ENCODE assay signal across 8 cellular contexts in the genomic region with DNA sequence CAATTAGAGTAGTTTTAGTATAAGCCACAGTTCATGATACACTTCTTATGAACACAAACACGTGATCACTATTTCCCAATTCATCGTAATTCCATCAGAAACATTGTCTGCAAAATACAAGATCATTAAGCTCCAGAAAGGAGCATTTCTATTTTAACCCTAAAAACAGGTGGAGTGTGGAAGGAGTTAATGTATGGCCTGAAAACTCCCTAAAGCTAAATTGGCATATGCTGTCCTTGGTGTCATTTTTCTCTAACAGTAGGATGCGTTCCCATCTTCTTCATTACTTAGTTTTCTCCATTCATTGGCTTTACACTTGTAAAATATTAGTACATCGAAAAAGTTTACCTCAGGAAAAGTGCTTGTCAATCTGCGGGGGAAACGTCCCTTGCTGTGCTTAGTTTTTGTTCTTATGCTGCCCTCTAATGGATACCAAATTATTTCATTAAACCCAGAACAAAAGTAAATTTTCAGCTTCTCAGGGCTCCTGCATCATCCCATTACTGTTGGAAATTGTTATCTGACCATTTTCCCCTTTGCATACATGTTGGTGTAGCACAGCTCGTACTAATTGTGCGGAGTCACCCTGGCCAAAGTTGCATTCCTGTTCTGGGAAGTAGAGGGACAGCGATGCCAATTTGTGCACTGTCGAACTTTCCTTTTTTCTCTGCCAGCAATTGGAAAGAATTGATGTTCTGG.
DNase-seq lines count a peak whose midpoint lies in the region; ATAC-seq, FAIRE-seq and TF ChIP-seq lines count a peak whose summit lies in the region.

No MANE protein-coding gene starts in this region.

- H2BK5ac ChIP-seq in H9 (ENCODE audit: insufficient read length, low read length), result no peak overlapping the region
- no peak overlapping the region for H2BK5ac ChIP-seq in trophoblast cell (ENCODE audit: low read depth, low read length, poor library complexity)

- no peak overlapping the region for H2BK120ac ChIP-seq in H9 (ENCODE audit: low read depth, low read length, poor library complexity, severe bottlenecking)
- H2BK120ac ChIP-seq in trophoblast cell (ENCODE audit: insufficient read depth, low read length, poor library complexity), result no peak overlapping the region

- H4K8ac ChIP-seq in H9 (replicated peaks; ENCODE audit: insufficient read length, low read depth, low read length) (no peak overlapping the region), trophoblast cell (ENCODE audit: low read depth, low read length) (no peak overlapping the region)

- peak; percentile 83 for TF ChIP-seq CTCF in A549 (IDR thresholded peaks at IDR 0.05)
- TF ChIP-seq CTCF in H9 (conservative IDR thresholded peaks at IDR 0.05), result peak; percentile 69

- H4K91ac ChIP-seq in H9 (ENCODE audit: insufficient read length, low read depth, low read length) (no peak overlapping the region), trophoblast cell (ENCODE audit: low read depth, low read length) (no peak overlapping the region)

- H3K4me2 ChIP-seq in A549 (peak overlapping the region; percentile 35; the same call in 2 of the 3 replicates), H9 (ENCODE audit: insufficient read depth, insufficient read length, low read length) (no peak overlapping the region), trophoblast cell (ENCODE audit: low read length) (no peak overlapping the region)

- H3K23ac ChIP-seq in H9 (ENCODE audit: insufficient read length, low read depth, low read length) (no peak overlapping the region), trophoblast cell (ENCODE audit: low read length) (no peak overlapping the region)

- no peaks in the 10 kb centered on the region for H3K9me3 ChIP-seq in A549
- H3K9me3 ChIP-seq in H9 (ENCODE audit: control insufficient read depth, low read depth, low read length), result no peaks in the 10 kb centered on the region
- H3K9me3 ChIP-seq in trophoblast cell (ENCODE audit: insufficient read depth, low read depth, low read length), result no peaks in the 10 kb centered on the region

- H3K27ac ChIP-seq in A549, result no peak overlapping the region
- H3K27ac ChIP-seq in H9 (ENCODE audit: insufficient read length, low read depth, low read length), result no peak overlapping the region
- no peak overlapping the region for H3K27ac ChIP-seq in trophoblast cell (ENCODE audit: low read depth, low read length)

- POLR2A ChIA-PET in A549 (lab: Yijun Ruan, JAX), result interaction anchor here (0.6 to 2.0 kb wide), 3 partner anchors 247 to 400 kb away, joined by 3 to 10 read pairs (median 7); no protein-coding TSS in a partner anchor

- no peak overlapping the region for H2BK20ac ChIP-seq in H9 (ENCODE audit: low read depth, low read length, poor library complexity, severe bottlenecking)

- H3K27me3 Mint-ChIP-seq in H9 (ENCODE audit: low read depth), result no peaks in the 10 kb centered on the region

- no peak for TF ChIP-seq POLR2A in A549 (IDR thresholded peaks at IDR 0.05; ENCODE audit: low read length)

- H3K9me3 Mint-ChIP-seq in H9, result no peaks in the 10 kb centered on the region

- no peaks in the 10 kb centered on the region for H3K36me3 Mint-ChIP-seq in H9 (ENCODE audit: insufficient read depth in 1 of 3, low read depth in 3 of 3)

- FAIRE-seq in A549 (lab: Jason Lieb, UNC) (no peak), TTC549 (lab: Jason Lieb, UNC) (peak; percentile 58)

- H4K12ac ChIP-seq in trophoblast cell (ENCODE audit: low read depth, low read length), result no peak overlapping the region

- no peaks in the 10 kb centered on the region for H3K36me3 ChIP-seq in trophoblast cell (ENCODE audit: control insufficient read depth in 1 of 2, insufficient read depth in 2 of 2, low read length in 2 of 2)

- H3K14ac ChIP-seq in H9 (ENCODE audit: insufficient read depth, low read length) (no peak overlapping the region), trophoblast cell (ENCODE audit: low read length) (no peak overlapping the region)

- peaks cover 50 to 65% of the 10 kb centered on the region in 2 experiments for H3K4me1 Mint-ChIP-seq in H9

- H3K56ac ChIP-seq in H9 (ENCODE audit: insufficient read length, low read depth, low read length), result no peak overlapping the region

- 33% methylated on average over 10 of the region's 10 CpGs for WGBS in A549 (ENCODE audit: missing lambda C conversion rate)
- WGBS in H9 (ENCODE audit: extremely low coverage, insufficient read length, low lambda C conversion rate), result no CpG with 5 or more reads among the region's 10 CpGs
- no CpG with 5 or more reads among the region's 10 CpGs for WGBS in trophoblast cell (ENCODE audit: extremely low coverage, insufficient coverage, insufficient read length)

- DNase-seq in A549 (ENCODE audit: low read depth in 1 of 2, low spot score in 1 of 2) (peak; percentile 15 to 67), GDM1 (lab: John Stamatoyannopoulos, UW) (peak; percentile 1), H9 (no peak), NAMALWA (ENCODE audit: low spot score) (peak; percentile 55), fibroblast of peridontal ligament (ENCODE audit: extremely low read depth) (peak; percentile 81), trophoblast cell (peak; percentile 1 to 59), ecto neural progenitor cell (ENCODE audit: low spot score) (no peak)

- H3K79me2 ChIP-seq in H9 (ENCODE audit: insufficient read depth, low read length) (no peaks in the 10 kb centered on the region), trophoblast cell (ENCODE audit: control insufficient read depth, insufficient read depth, low read length, poor library complexity) (no peaks in the 10 kb centered on the region)

- peak; percentile 90 to 91 for TF ChIP-seq RAD21 in A549 (conservative IDR thresholded peaks at IDR 0.05 in 1 of 2, IDR thresholded peaks at IDR 0.05 in 1 of 2)

- no peak overlapping the region for H3K4me3 ChIP-seq in A549
- H3K4me3 ChIP-seq in trophoblast cell (ENCODE audit: low read depth, low read length), result no peak overlapping the region

- H4K20me1 ChIP-seq in H9 (ENCODE audit: control insufficient read depth, insufficient read depth, insufficient read length), result no peaks in the 10 kb centered on the region

- H2AFZ ChIP-seq in H9 (ENCODE audit: low read length), result no peak overlapping the region
- H2AFZ ChIP-seq in trophoblast cell (ENCODE audit: insufficient read depth, low read length, poor library complexity), result no peak overlapping the region

- CTCF ChIA-PET in A549 (lab: Yijun Ruan, JAX), result interaction anchor here (0.6 to 4.8 kb wide), 31 partner anchors 9 to 747 kb away, joined by 3 to 37 read pairs (median 3); a partner anchor contains a TSS

- H3K9ac ChIP-seq in H9 (ENCODE audit: extremely low read depth, insufficient read length, low read length) (no peak overlapping the region), trophoblast cell (ENCODE audit: low read length) (no peak overlapping the region)

- H3K79me1 ChIP-seq in H9 (ENCODE audit: insufficient read depth, low read depth, low read length, poor library complexity, severe bottlenecking), result no peaks in the 10 kb centered on the region
- no peaks in the 10 kb centered on the region for H3K79me1 ChIP-seq in trophoblast cell (ENCODE audit: low read length)

- no peaks in the 10 kb centered on the region for H3K27me3 ChIP-seq in H9 (ENCODE audit: insufficient read depth, low read length)
- no peaks in the 10 kb centered on the region for H3K27me3 ChIP-seq in trophoblast cell (ENCODE audit: insufficient read depth, low read length)

- peak; percentile 70 to 89; a peak in 3 of 6 replicates for ATAC-seq in A549

- H3K18ac ChIP-seq in H9 (ENCODE audit: insufficient read length, low read depth, low read length) (no peak overlapping the region), trophoblast cell (ENCODE audit: low read length) (no peak overlapping the region)

- H3K23me2 ChIP-seq in H9 (ENCODE audit: insufficient read length, low read depth, low read length, poor library complexity, severe bottlenecking), result no peaks in the 10 kb centered on the region

- no peak overlapping the region for H3K4me3 Mint-ChIP-seq in H9

- H3T11ph ChIP-seq in H9 (ENCODE audit: low read length), result no peak overlapping the region

- no peak overlapping the region for H3K4ac ChIP-seq in H9 (ENCODE audit: low read depth, low read length)
- no peak overlapping the region for H3K4ac ChIP-seq in trophoblast cell (ENCODE audit: low read depth, low read length)

- TF ChIP-seq EP300 in A549 (IDR thresholded peaks at IDR 0.05), result no peak

- H3K4me1 ChIP-seq in A549 (no peaks in the 10 kb centered on the region), H9 (ENCODE audit: insufficient read depth, low read length) (peaks cover 7% of the 10 kb centered on the region), trophoblast cell (ENCODE audit: control insufficient read depth in 1 of 2, insufficient read depth in 2 of 2, low read length in 2 of 2) (no peaks in the 10 kb centered on the region)

- H2BK15ac ChIP-seq in H9 (ENCODE audit: low read depth, low read length), result no peak overlapping the region

- H4K5ac ChIP-seq in H9 (ENCODE audit: insufficient read length, low read depth, low read length), result no peak overlapping the region

- peak overlapping the region; percentile 63 to 78 (median 74); a peak in 3 of 7 replicates for H3K27ac Mint-ChIP-seq in H9

- H2AK5ac ChIP-seq in H9 (ENCODE audit: insufficient read length, low read length), result no peak overlapping the region
- H2AK5ac ChIP-seq in trophoblast cell (ENCODE audit: low read length), result no peak overlapping the region

- H2BK12ac ChIP-seq in H9 (ENCODE audit: insufficient read length, low read depth, low read length) (no peak overlapping the region), trophoblast cell (ENCODE audit: low read length) (no peak overlapping the region)

TF ChIP-seq in A549, 52 proteins besides CTCF, POLR2A, EP300 and RAD21:
- no peak for TF ChIP-seq FOXS1 (CRISPR knock-in tag; IDR thresholded peaks at IDR 0.05)
- TF ChIP-seq SMC3 (IDR thresholded peaks at IDR 0.05), result peak; percentile 86
TF ChIP-seq in A549: peak in this region for 1.

Comparison
In these comparisons a context has a peak if more than half of its experiments do, and no peak if none do; other contexts are left out.
1. DNase-seq: peak in A549 (2 of 2), GDM1 (single experiment), NAMALWA (single experiment), fibroblast of peridontal ligament (single experiment) and trophoblast cell (2 of 2); none in H9 (single experiment) and ecto neural progenitor cell (single experiment).